In genomic region chr6:26525818-26526217, GRCh38 we compare ENCODE assay signal across 31 cellular contexts. TPM values are rescaled to one million over a fixed set of nuclear protein-coding genes. Genes with fewer than 3 reads are reported as not detected.
"Had no signal": no experiment of that assay in that cellular context is flagged by ENCODE, and none has a peak within 500 bp of the region (broad histone marks: within the 10 kb centered on the region; RNA-seq: fewer than 3 reads in every experiment).

No MANE protein-coding gene starts in this region.

- ATAC-seq: left colon; left lung; lower lobe of right lung; naive thymus-derived CD8-positive, alpha-beta T cell; pancreas; right cardiac atrium; sciatic nerve; stimulated activated effector memory CD8-positive, alpha-beta T cell treated with anti-CD3 and anti-CD28 coated beads, Interleukin-12 subunit alpha, Interleukin-12 subunit beta, amount 100 ng/mL, for 72 hours; upper lobe of right lung had no signal

- H3K27me3 ChIP-seq: left lung, pancreas, spleen, suprapubic skin, tibial artery, upper lobe of right lung had no signal

- H3K9me3 Mint-ChIP-seq: nephron; neural crest cell; stimulated activated effector memory CD8-positive, alpha-beta T cell treated with anti-CD3 and anti-CD28 coated beads, Interleukin-12 subunit alpha, Interleukin-12 subunit beta, amount 100 ng/mL, for 72 hours; stimulated activated naive CD8-positive, alpha-beta T cell treated with anti-CD3 and anti-CD28 coated beads, Interleukin-15, Interleukin-2, amounts not matched to agents 100 ng/mL and 50 ng/mL, for 24 hours had no signal

- H3K4me3 Mint-ChIP-seq: immature natural killer cell; naive thymus-derived CD8-positive, alpha-beta T cell; nephron; neural crest cell; stimulated activated effector memory CD8-positive, alpha-beta T cell treated with anti-CD3 and anti-CD28 coated beads, Interleukin-12 subunit alpha, Interleukin-12 subunit beta, amount 100 ng/mL, for 72 hours; stimulated activated naive CD8-positive, alpha-beta T cell treated with anti-CD3 and anti-CD28 coated beads, Interleukin-15, Interleukin-2, amounts not matched to agents 100 ng/mL and 50 ng/mL, for 24 hours had no signal

- H3K36me3 ChIP-seq: left lung, lower lobe of right lung, pancreas, prostate gland, spleen, suprapubic skin, thoracic aorta, tibial artery, upper lobe of right lung had no signal

- H3K27ac Mint-ChIP-seq: immature natural killer cell; naive thymus-derived CD8-positive, alpha-beta T cell; nephron; stimulated activated effector memory CD8-positive, alpha-beta T cell treated with anti-CD3 and anti-CD28 coated beads, Interleukin-12 subunit alpha, Interleukin-12 subunit beta, amount 100 ng/mL, for 72 hours; stimulated activated naive CD8-positive, alpha-beta T cell treated with anti-CD3 and anti-CD28 coated beads, Interleukin-15, Interleukin-2, amounts not matched to agents 100 ng/mL and 50 ng/mL, for 24 hours had no signal

- H3K4me3 ChIP-seq: left lung, lower lobe of right lung, pancreas, prostate gland, spleen, suprapubic skin, thoracic aorta, tibial artery, upper lobe of right lung had no signal

- H3K27me3 Mint-ChIP-seq: stimulated activated naive CD8-positive, alpha-beta T cell treated with anti-CD3 and anti-CD28 coated beads, Interleukin-15, Interleukin-2, amounts not matched to agents 100 ng/mL and 50 ng/mL, for 24 hours had no signal

- H3K4me1 ChIP-seq: pancreas, prostate gland had no signal

- H3K9me3 ChIP-seq: left lung, lower lobe of right lung, pancreas, prostate gland, spleen, suprapubic skin, thoracic aorta, tibial artery, upper lobe of right lung had no signal

- DNase-seq: immature natural killer cell; kidney; left colon; left lung; lower lobe of right lung; mammary epithelial cell; mesenchymal stem cell; naive thymus-derived CD8-positive, alpha-beta T cell; nucleus accumbens; pancreas; posterior cingulate gyrus; retina; right cardiac atrium; small intestine; spleen; stimulated activated CD4-positive, alpha-beta T cell treated with anti-CD3 and anti-CD28 coated beads, Interleukin-4, amount 100 ng/mL, for 24 hours; stimulated activated naive CD4-positive, alpha-beta T cell; tibial artery; trophoblast cell; upper lobe of right lung had no signal

- H3K27ac ChIP-seq: left lung, lower lobe of right lung, pancreas, prostate gland, suprapubic skin, thoracic aorta, tibial artery, upper lobe of right lung had no signal

RNA-seq across cellular contexts. Expression of gene BTN1A1, which starts 25.7 kb away (rescaled TPM):
- total RNA-seq: left colon; left lung; liver; lower lobe of right lung; mammary epithelial cell; mucosa of gallbladder; naive thymus-derived CD8-positive, alpha-beta T cell; neural crest cell; pancreas; right cardiac atrium; sciatic nerve; subcutaneous adipose tissue; suprapubic skin; thoracic aorta; upper lobe of right lung had no signal
- polyA plus RNA-seq: immature natural killer cell; mammary epithelial cell; naive thymus-derived CD8-positive, alpha-beta T cell; pancreas; right cardiac atrium had no signal
